ENCODE assay signal across 13 cellular contexts in genomic region chr18:79953921-79954651, GRCh38. TPM values are rescaled to one million over a fixed set of nuclear protein-coding genes. Genes with fewer than 3 reads are reported as not detected.
DNase-seq lines count a peak whose midpoint lies in the region; ATAC-seq and TF ChIP-seq lines count a peak whose summit lies in the region.
"Had no signal": no experiment of that assay in that cellular context is flagged by ENCODE, and none has a peak within 500 bp of the region (broad histone marks: within the 10 kb centered on the region; RNA-seq: fewer than 3 reads in every experiment).

No MANE protein-coding gene starts in this region.

- no peaks in the 10 kb centered on the region for H3K9me3 Mint-ChIP-seq in activated CD4-positive, alpha-beta memory T cell treated with anti-CD3 and anti-CD28 coated beads for 36 hours
- H3K9me3 Mint-ChIP-seq in activated CD4-positive, alpha-beta memory T cell treated with anti-CD3 and anti-CD28 coated beads, Interleukin-2, amount 10 ng/mL, durations not matched to agents 7 days and 5 days = no peaks in the 10 kb centered on the region
- H3K9me3 Mint-ChIP-seq in activated CD8-positive, alpha-beta T cell treated with anti-CD3 and anti-CD28 coated beads, Interleukin-2, amount 10 ng/mL, durations not matched to agents 7 days and 5 days (ENCODE audit: insufficient read depth) = no peaks in the 10 kb centered on the region
- H3K9me3 Mint-ChIP-seq: IgD-negative memory B cell had no signal

- no peak overlapping the region for H3K4me3 Mint-ChIP-seq in activated CD4-positive, alpha-beta memory T cell treated with anti-CD3 and anti-CD28 coated beads for 36 hours
- no peak overlapping the region for H3K4me3 Mint-ChIP-seq in activated CD4-positive, alpha-beta memory T cell treated with anti-CD3 and anti-CD28 coated beads, Interleukin-2, amount 10 ng/mL, durations not matched to agents 7 days and 5 days
- H3K4me3 Mint-ChIP-seq in activated CD8-positive, alpha-beta T cell treated with anti-CD3 and anti-CD28 coated beads, Interleukin-2, amount 10 ng/mL, durations not matched to agents 7 days and 5 days = no peak overlapping the region

- H3K27me3 Mint-ChIP-seq in activated CD4-positive, alpha-beta memory T cell treated with anti-CD3 and anti-CD28 coated beads for 36 hours = no peaks in the 10 kb centered on the region
- peaks cover 15% of the 10 kb centered on the region for H3K27me3 Mint-ChIP-seq in activated CD4-positive, alpha-beta memory T cell treated with anti-CD3 and anti-CD28 coated beads, Interleukin-2, amount 10 ng/mL, durations not matched to agents 7 days and 5 days
- peaks cover 15% of the 10 kb centered on the region for H3K27me3 Mint-ChIP-seq in activated CD8-positive, alpha-beta T cell treated with anti-CD3 and anti-CD28 coated beads, Interleukin-2, amount 10 ng/mL, durations not matched to agents 7 days and 5 days (ENCODE audit: low read depth)

- H3K9me3 ChIP-seq in left lung = no peaks in the 10 kb centered on the region
- no peaks in the 10 kb centered on the region for H3K9me3 ChIP-seq in testis
- H3K9me3 ChIP-seq: adrenal gland had no signal

- no peak overlapping the region for H3K4me3 ChIP-seq in left lung
- no peak overlapping the region for H3K4me3 ChIP-seq in testis
- H3K4me3 ChIP-seq: adrenal gland had no signal

- TF ChIP-seq POLR2A in testis (IDR thresholded peaks at IDR 0.05) = no peak

- H3K27ac Mint-ChIP-seq in activated CD4-positive, alpha-beta memory T cell treated with anti-CD3 and anti-CD28 coated beads for 36 hours = no peak overlapping the region
- H3K27ac Mint-ChIP-seq in activated CD4-positive, alpha-beta memory T cell treated with anti-CD3 and anti-CD28 coated beads, Interleukin-2, amount 10 ng/mL, durations not matched to agents 7 days and 5 days = no peak overlapping the region
- no peak overlapping the region for H3K27ac Mint-ChIP-seq in activated CD8-positive, alpha-beta T cell treated with anti-CD3 and anti-CD28 coated beads, Interleukin-2, amount 10 ng/mL, durations not matched to agents 7 days and 5 days

- peak; percentile 54 for DNase-seq in activated CD4-positive, alpha-beta memory T cell treated with anti-CD3 and anti-CD28 coated beads for 36 hours
- no peak for DNase-seq in activated CD4-positive, alpha-beta memory T cell treated with anti-CD3 and anti-CD28 coated beads, Interleukin-2, amount 10 ng/mL, durations not matched to agents 7 days and 5 days
- peak; percentile 32 for DNase-seq in activated CD8-positive, alpha-beta T cell treated with anti-CD3 and anti-CD28 coated beads, Interleukin-2, amount 10 ng/mL, durations not matched to agents 7 days and 5 days
- DNase-seq in left lung (peak in 1 of 2 donors; percentile 73), testis (peak; percentile 5), T1000 (lab: John Stamatoyannopoulos, UW) (no peak), GM19240 (ENCODE audit: insufficient read length, low spot score) (no peak)
- DNase-seq: activated CD4-positive, CD25-positive, alpha-beta regulatory T cell; EL; NCI-H345 had no signal

- POLR2A ChIA-PET in activated CD4-positive, alpha-beta memory T cell treated with anti-CD3 and anti-CD28 coated beads for 36 hours (lab: Charles Lee) = no interaction called here
- POLR2A ChIA-PET in activated CD4-positive, alpha-beta memory T cell treated with anti-CD3 and anti-CD28 coated beads, Interleukin-2, amount 10 ng/mL, durations not matched to agents 7 days and 5 days (lab: Charles Lee) = interaction anchor here (3.6 kb wide), 1 partner anchor 8 kb away, joined by 34 read pairs; no protein-coding TSS in a partner anchor
- POLR2A ChIA-PET in activated CD8-positive, alpha-beta T cell treated with anti-CD3 and anti-CD28 coated beads, Interleukin-2, amount 10 ng/mL, durations not matched to agents 7 days and 5 days (lab: Charles Lee) = interaction anchor here (0.6 to 1.0 kb wide), 2 partner anchors 30 to 34 kb away, joined by 3 to 6 read pairs; no protein-coding TSS in a partner anchor

- H3K4me1 ChIP-seq in left lung = peaks cover 12 to 23% of the 10 kb centered on the region in 2 donors
- H3K4me1 ChIP-seq in testis = peaks cover 9% of the 10 kb centered on the region

- peaks cover 22% of the 10 kb centered on the region for H3K4me1 Mint-ChIP-seq in activated CD4-positive, alpha-beta memory T cell treated with anti-CD3 and anti-CD28 coated beads for 36 hours (ENCODE audit: low read depth)
- H3K4me1 Mint-ChIP-seq in activated CD4-positive, alpha-beta memory T cell treated with anti-CD3 and anti-CD28 coated beads, Interleukin-2, amount 10 ng/mL, durations not matched to agents 7 days and 5 days = peaks cover 19% of the 10 kb centered on the region
- H3K4me1 Mint-ChIP-seq in activated CD8-positive, alpha-beta T cell treated with anti-CD3 and anti-CD28 coated beads, Interleukin-2, amount 10 ng/mL, durations not matched to agents 7 days and 5 days (ENCODE audit: low read depth) = peaks cover 13% of the 10 kb centered on the region

- intact Hi-C loops in activated CD4-positive, alpha-beta memory T cell treated with anti-CD3 and anti-CD28 coated beads for 36 hours (cut with micrococcal nuclease) = no loop called here
- intact Hi-C loops in left lung (cut with DNase I) = no loop called here
- intact Hi-C loops in testis (cut with DNase I; ENCODE audit: low total_unique reads) = no loop called here

- ATAC-seq in activated CD8-positive, alpha-beta T cell treated with anti-CD3 and anti-CD28 coated beads, Interleukin-2, amount 10 ng/mL, durations not matched to agents 7 days and 5 days = no peak
- ATAC-seq in left lung = peak; percentile 63
- no peak for ATAC-seq in GM18519 (IDR thresholded peaks at IDR 0.05; ENCODE audit: low FRiP score, unreplicated experiment)

- no peaks in the 10 kb centered on the region for H3K36me3 ChIP-seq in left lung
- no peaks in the 10 kb centered on the region for H3K36me3 ChIP-seq in testis (ENCODE audit: low read depth, missing control alignments)
- H3K36me3 ChIP-seq: adrenal gland had no signal

- peak overlapping the region; percentile 58 to 67 for H3K27ac ChIP-seq in left lung
- no peak overlapping the region for H3K27ac ChIP-seq in testis
- H3K27ac ChIP-seq: adrenal gland had no signal

- 80 to 81% methylated on average over 11 of the region's 11 CpGs for WGBS in testis, 2 donors

- CTCF ChIA-PET in activated CD4-positive, alpha-beta memory T cell treated with anti-CD3 and anti-CD28 coated beads for 36 hours (lab: Charles Lee) = interaction anchor here (0.9 to 1.6 kb wide), 2 partner anchors 9 to 10 kb away, joined by 4 to 5 read pairs; partner anchors contain the start of gene HSBP1L1
- CTCF ChIA-PET in activated CD4-positive, alpha-beta memory T cell treated with anti-CD3 and anti-CD28 coated beads, Interleukin-2, amount 10 ng/mL, durations not matched to agents 7 days and 5 days (lab: Charles Lee) = no interaction called here
- CTCF ChIA-PET in activated CD8-positive, alpha-beta T cell treated with anti-CD3 and anti-CD28 coated beads, Interleukin-2, amount 10 ng/mL, durations not matched to agents 7 days and 5 days (lab: Charles Lee) = no interaction called here

- peaks cover 0 to 7% of the 10 kb centered on the region in 2 donors for H3K27me3 ChIP-seq in left lung
- H3K27me3 ChIP-seq in testis = no peaks in the 10 kb centered on the region
- H3K27me3 ChIP-seq: adrenal gland had no signal

- peaks cover 3% of the 10 kb centered on the region for H3K36me3 Mint-ChIP-seq in activated CD4-positive, alpha-beta memory T cell treated with anti-CD3 and anti-CD28 coated beads for 36 hours
- H3K36me3 Mint-ChIP-seq in activated CD4-positive, alpha-beta memory T cell treated with anti-CD3 and anti-CD28 coated beads, Interleukin-2, amount 10 ng/mL, durations not matched to agents 7 days and 5 days (ENCODE audit: low read depth) = peaks cover 4% of the 10 kb centered on the region
- H3K36me3 Mint-ChIP-seq in activated CD8-positive, alpha-beta T cell treated with anti-CD3 and anti-CD28 coated beads, Interleukin-2, amount 10 ng/mL, durations not matched to agents 7 days and 5 days (ENCODE audit: low read depth) = peaks cover 2% of the 10 kb centered on the region
- H3K36me3 Mint-ChIP-seq: IgD-negative memory B cell had no signal

- TF ChIP-seq CTCF in left lung (IDR thresholded peaks at IDR 0.05) = no peak
- no peak for TF ChIP-seq CTCF in testis (IDR thresholded peaks at IDR 0.05)

RNA-seq across cellular contexts. Expression of gene SLC66A2, which starts 2.6 kb away (rescaled TPM):
- 10 to 100 TPM; 27.2 to 29.5 TPM for total RNA-seq in activated CD4-positive, alpha-beta memory T cell treated with anti-CD3 and anti-CD28 coated beads for 36 hours
- 10 to 100 TPM; 28.6 to 32.0 TPM for total RNA-seq in activated CD4-positive, alpha-beta memory T cell treated with anti-CD3 and anti-CD28 coated beads, Interleukin-2, amount 10 ng/mL, durations not matched to agents 7 days and 5 days
- 10 to 100 TPM; 21.6 to 23.2 TPM for total RNA-seq in activated CD8-positive, alpha-beta T cell treated with anti-CD3 and anti-CD28 coated beads, Interleukin-2, amount 10 ng/mL, durations not matched to agents 7 days and 5 days
- total RNA-seq in left lung (10 to 100 TPM; 44.8 to 69.8 TPM), testis (100 to 1,000 TPM in 1 of 2 donors, 10 to 100 TPM in 1; 87.0 to 143 TPM)
- polyA plus RNA-seq in testis (ENCODE audit: insufficient read depth, low read depth, low replicate concordance) = 72.5 TPM

RNA-seq across cellular contexts. Expression of gene HSBP1L1, which starts 10.4 kb away (rescaled TPM):
- 1 to 10 TPM; 8.5 to 8.8 TPM for total RNA-seq in activated CD4-positive, alpha-beta memory T cell treated with anti-CD3 and anti-CD28 coated beads for 36 hours
- total RNA-seq in activated CD4-positive, alpha-beta memory T cell treated with anti-CD3 and anti-CD28 coated beads, Interleukin-2, amount 10 ng/mL, durations not matched to agents 7 days and 5 days = 1 to 10 TPM; 9.0 to 9.2 TPM
- total RNA-seq in activated CD8-positive, alpha-beta T cell treated with anti-CD3 and anti-CD28 coated beads, Interleukin-2, amount 10 ng/mL, durations not matched to agents 7 days and 5 days = 1 to 10 TPM in 1 of 2 experiments, under 1 TPM in 1; 0.50 to 1.5 TPM
- 10 to 100 TPM; 23.1 to 38.5 TPM for total RNA-seq in left lung
- total RNA-seq in testis = 1 to 10 TPM; 5.0 to 6.6 TPM
- 6.0 TPM for polyA plus RNA-seq in testis (ENCODE audit: insufficient read depth, low read depth, low replicate concordance)

RNA-seq across cellular contexts. Expression of gene TXNL4A, which starts 34.3 kb away (rescaled TPM):
- 100 to 1,000 TPM; 169 to 175 TPM for total RNA-seq in activated CD4-positive, alpha-beta memory T cell treated with anti-CD3 and anti-CD28 coated beads for 36 hours
- 100 to 1,000 TPM; 120 TPM for total RNA-seq in activated CD4-positive, alpha-beta memory T cell treated with anti-CD3 and anti-CD28 coated beads, Interleukin-2, amount 10 ng/mL, durations not matched to agents 7 days and 5 days
- total RNA-seq in activated CD8-positive, alpha-beta T cell treated with anti-CD3 and anti-CD28 coated beads, Interleukin-2, amount 10 ng/mL, durations not matched to agents 7 days and 5 days = 100 to 1,000 TPM; 132 to 136 TPM
- total RNA-seq in left lung (100 to 1,000 TPM in 1 of 2 donors, 10 to 100 TPM in 1; 82.7 to 106 TPM), testis (10 to 100 TPM; 37.4 to 47.0 TPM)
- polyA plus RNA-seq in testis (ENCODE audit: insufficient read depth, low read depth, low replicate concordance) = 158 TPM

Comparison
In these comparisons a context has a peak if more than half of its experiments do, and no peak if none do; other contexts are left out.
1. DNase-seq: peak in activated CD4-positive, alpha-beta memory T cell treated with anti-CD3 and anti-CD28 coated beads for 36 hours (single experiment), activated CD8-positive, alpha-beta T cell treated with anti-CD3 and anti-CD28 coated beads, Interleukin-2, amount 10 ng/mL, durations not matched to agents 7 days and 5 days (single experiment) and testis (single experiment); none in activated CD4-positive, alpha-beta memory T cell treated with anti-CD3 and anti-CD28 coated beads, Interleukin-2, amount 10 ng/mL, durations not matched to agents 7 days and 5 days (single experiment), T1000 (single experiment) and GM19240 (single experiment).
2. H3K27ac ChIP-seq: peak in left lung (2 of 2); none in testis (0 of 2).